Comparison of ENCODE assay signal across 1 cellular context in the genomic region with DNA sequence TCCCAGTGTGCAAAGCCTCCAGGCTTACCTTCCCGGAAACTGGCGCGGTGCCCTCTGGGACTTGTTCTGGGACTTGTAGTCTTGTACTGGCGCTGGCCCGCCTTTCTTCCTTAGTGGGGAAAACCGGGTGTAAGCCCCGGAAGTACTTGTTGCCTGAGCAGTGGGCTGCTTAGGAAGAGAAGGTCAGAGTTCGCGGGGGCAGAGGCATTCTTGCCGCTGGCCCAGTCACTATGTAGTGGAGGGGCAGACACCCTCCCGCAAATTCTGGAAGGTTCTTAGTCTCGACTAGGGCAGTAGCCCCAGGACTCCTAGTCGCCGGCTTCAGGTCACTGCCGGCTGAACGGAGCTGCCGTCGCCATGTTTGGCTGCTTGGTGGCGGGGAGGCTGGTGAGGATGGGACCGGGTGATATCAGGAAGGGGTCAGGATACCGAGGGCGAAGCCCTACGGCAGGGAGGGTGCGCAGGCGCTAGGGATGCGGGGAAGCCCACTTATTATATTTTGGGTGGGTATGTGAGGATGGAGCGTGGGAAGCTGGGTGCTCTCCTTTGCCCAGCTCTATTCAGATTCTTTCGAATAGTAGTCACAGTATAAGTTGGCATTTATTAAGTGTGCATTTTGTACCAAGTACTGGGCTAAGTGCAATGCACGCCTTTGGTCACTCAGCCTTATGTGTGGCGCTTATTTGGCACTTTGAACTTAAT.
A peak's percentile ranks its signal among the peaks of the same experiment; 100 is the strongest.
TF ChIP-seq lines count a peak whose summit lies in the region.

A gene with protein sequence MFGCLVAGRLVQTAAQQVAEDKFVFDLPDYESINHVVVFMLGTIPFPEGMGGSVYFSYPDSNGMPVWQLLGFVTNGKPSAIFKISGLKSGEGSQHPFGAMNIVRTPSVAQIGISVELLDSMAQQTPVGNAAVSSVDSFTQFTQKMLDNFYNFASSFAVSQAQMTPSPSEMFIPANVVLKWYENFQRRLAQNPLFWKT (plus strand): TSS at position 149 of the 702 bp plus-strand sequence. CDS start 209 bp downstream, at position 358.

TF ChIP-seq in K562, 482 proteins besides CTCF, POLR2A, EP300 and RAD21 (continued from another document and continues in another):
- TF ChIP-seq NFIC (IDR thresholded peaks at IDR 0.05) (peak; percentile 52), CC2D1A (IDR thresholded peaks at IDR 0.05) (peak; percentile 74; the same call in 1 of the 2 replicates), ZBTB8A (IDR thresholded peaks at IDR 0.05; ENCODE audit: partially characterized antibody) (peak; percentile 42), POLR2AphosphoS5 (IDR thresholded peaks at IDR 0.05; ENCODE audit: control insufficient read depth, insufficient read depth, low read depth, low read length) (peak; percentile 86), MCM3 (IDR thresholded peaks at IDR 0.05) (no peak), CHD1 (IDR thresholded peaks at IDR 0.05; ENCODE audit: low read length) (peak; percentile 81), ZNF583 (CRISPR knock-in tag; IDR thresholded peaks at IDR 0.05) (peak; percentile 78), NEUROD1 (IDR thresholded peaks at IDR 0.05; ENCODE audit: borderline replicate concordance, low read depth, low read length, partially characterized antibody) (no peak), STAT5A (IDR thresholded peaks at IDR 0.05; ENCODE audit: borderline replicate concordance, low read length) (peak; percentile 14; the same call in 1 of the 2 replicates), MTF1 (CRISPR knock-in tag; IDR thresholded peaks at IDR 0.05; ENCODE audit: borderline replicate concordance) (no peak), SREBF1 (IDR thresholded peaks at IDR 0.05; ENCODE audit: borderline replicate concordance, low read depth, low read length) (no peak), TRIM28 (IDR thresholded peaks at IDR 0.05) (0 out of 2 replicates have a peak, but pooled peaks have one; percentile 54), ZKSCAN8 (CRISPR knock-in tag; IDR thresholded peaks at IDR 0.05) (peak; percentile 60; the same call in 1 of the 2 replicates), VEZF1 (CRISPR knock-in tag; IDR thresholded peaks at IDR 0.05) (peak; percentile 85), HCFC1 (IDR thresholded peaks at IDR 0.05; ENCODE audit: low read depth, low read length) (peak; percentile 100), NFE2L1 (tag; IDR thresholded peaks at IDR 0.05; ENCODE audit: borderline replicate concordance, low read depth) (no peak), SRF (CRISPR knock-in tag; IDR thresholded peaks at IDR 0.05) (peak in 1 of 2 experiments; percentile 92; a peak in 2 of 4 replicates), PRPF4 (IDR thresholded peaks at IDR 0.05; ENCODE audit: insufficient read depth, low read depth, low read length, poor library complexity, severe bottlenecking) (no peak), ZNF165 (CRISPR knock-in tag; IDR thresholded peaks at IDR 0.05; ENCODE audit: borderline replicate concordance) (no peak), ZNF584 (CRISPR knock-in tag; IDR thresholded peaks at IDR 0.05; ENCODE audit: low read depth) (peak; percentile 88), SP1 (CRISPR knock-in tag; IDR thresholded peaks at IDR 0.05) (peak; percentile 86), ARNT (IDR thresholded peaks at IDR 0.05) (peak in 1 of 2 experiments; percentile 51; a peak in 1 of 4 replicates), NFATC3 (IDR thresholded peaks at IDR 0.05) (no peak), TEAD4 (IDR thresholded peaks at IDR 0.05; ENCODE audit: low read length) (0 out of 2 replicates have a peak, but pooled peaks have one; percentile 51), TEAD4 (CRISPR knock-in tag; IDR thresholded peaks at IDR 0.05; ENCODE audit: borderline replicate concordance) (no peak), EGR1 (conservative IDR thresholded peaks at IDR 0.05) (peak; percentile 65), YY1 (IDR thresholded peaks at IDR 0.05; ENCODE audit: borderline replicate concordance in 1 of 3, control insufficient read depth in 1 of 3, extremely low read depth in 1 of 3, insufficient read depth in 3 of 3, insufficient read length in 1 of 3, insufficient replicate concordance in 2 of 3, low read depth in 1 of 3, low read length in 2 of 3) (peak; percentile 66 to 94 (median 90)), TCF7L2 (IDR thresholded peaks at IDR 0.05; ENCODE audit: low read depth, low read length) (no peak), SNIP1 (IDR thresholded peaks at IDR 0.05; ENCODE audit: low read depth) (no peak), PHF20 (IDR thresholded peaks at IDR 0.05; ENCODE audit: partially characterized antibody) (peak; percentile 92), ZBTB40 (IDR thresholded peaks at IDR 0.05) (peak; percentile 99), ZBTB40 (CRISPR knock-in tag; IDR thresholded peaks at IDR 0.05) (no peak), KLF13 (tag; IDR thresholded peaks at IDR 0.05; ENCODE audit: borderline replicate concordance, low read depth) (no peak), BACH1 (tag; IDR thresholded peaks at IDR 0.05) (peak; percentile 83), ZZZ3 (IDR thresholded peaks at IDR 0.05) (0 out of 2 replicates have a peak, but pooled peaks have one; percentile 40), SIN3B (IDR thresholded peaks at IDR 0.05; ENCODE audit: low read depth) (peak; percentile 71), NR2C1 (IDR thresholded peaks at IDR 0.05) (peak; percentile 100), NR2C1 (tag; IDR thresholded peaks at IDR 0.05) (peak; percentile 100), BRD4 (IDR thresholded peaks at IDR 0.05) (peak; percentile 81; the same call in 1 of the 2 replicates), PML (IDR thresholded peaks at IDR 0.05; ENCODE audit: low read length) (peak; percentile 86), ZNF445 (CRISPR knock-in tag; IDR thresholded peaks at IDR 0.05; ENCODE audit: low read depth) (no peak)
- TF ChIP-seq, protein P1, sequence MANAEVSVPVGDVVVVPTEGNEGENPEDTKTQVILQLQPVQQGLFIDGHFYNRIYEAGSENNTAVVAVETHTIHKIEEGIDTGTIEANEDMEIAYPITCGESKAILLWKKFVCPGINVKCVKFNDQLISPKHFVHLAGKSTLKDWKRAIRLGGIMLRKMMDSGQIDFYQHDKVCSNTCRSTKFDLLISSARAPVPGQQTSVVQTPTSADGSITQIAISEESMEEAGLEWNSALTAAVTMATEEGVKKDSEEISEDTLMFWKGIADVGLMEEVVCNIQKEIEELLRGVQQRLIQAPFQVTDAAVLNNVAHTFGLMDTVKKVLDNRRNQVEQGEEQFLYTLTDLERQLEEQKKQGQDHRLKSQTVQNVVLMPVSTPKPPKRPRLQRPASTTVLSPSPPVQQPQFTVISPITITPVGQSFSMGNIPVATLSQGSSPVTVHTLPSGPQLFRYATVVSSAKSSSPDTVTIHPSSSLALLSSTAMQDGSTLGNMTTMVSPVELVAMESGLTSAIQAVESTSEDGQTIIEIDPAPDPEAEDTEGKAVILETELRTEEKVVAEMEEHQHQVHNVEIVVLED (CRISPR knock-in tag; IDR thresholded peaks at IDR 0.05) = peak; percentile 7; the same call in 1 of the 2 replicates
- TF ChIP-seq, protein P2, sequence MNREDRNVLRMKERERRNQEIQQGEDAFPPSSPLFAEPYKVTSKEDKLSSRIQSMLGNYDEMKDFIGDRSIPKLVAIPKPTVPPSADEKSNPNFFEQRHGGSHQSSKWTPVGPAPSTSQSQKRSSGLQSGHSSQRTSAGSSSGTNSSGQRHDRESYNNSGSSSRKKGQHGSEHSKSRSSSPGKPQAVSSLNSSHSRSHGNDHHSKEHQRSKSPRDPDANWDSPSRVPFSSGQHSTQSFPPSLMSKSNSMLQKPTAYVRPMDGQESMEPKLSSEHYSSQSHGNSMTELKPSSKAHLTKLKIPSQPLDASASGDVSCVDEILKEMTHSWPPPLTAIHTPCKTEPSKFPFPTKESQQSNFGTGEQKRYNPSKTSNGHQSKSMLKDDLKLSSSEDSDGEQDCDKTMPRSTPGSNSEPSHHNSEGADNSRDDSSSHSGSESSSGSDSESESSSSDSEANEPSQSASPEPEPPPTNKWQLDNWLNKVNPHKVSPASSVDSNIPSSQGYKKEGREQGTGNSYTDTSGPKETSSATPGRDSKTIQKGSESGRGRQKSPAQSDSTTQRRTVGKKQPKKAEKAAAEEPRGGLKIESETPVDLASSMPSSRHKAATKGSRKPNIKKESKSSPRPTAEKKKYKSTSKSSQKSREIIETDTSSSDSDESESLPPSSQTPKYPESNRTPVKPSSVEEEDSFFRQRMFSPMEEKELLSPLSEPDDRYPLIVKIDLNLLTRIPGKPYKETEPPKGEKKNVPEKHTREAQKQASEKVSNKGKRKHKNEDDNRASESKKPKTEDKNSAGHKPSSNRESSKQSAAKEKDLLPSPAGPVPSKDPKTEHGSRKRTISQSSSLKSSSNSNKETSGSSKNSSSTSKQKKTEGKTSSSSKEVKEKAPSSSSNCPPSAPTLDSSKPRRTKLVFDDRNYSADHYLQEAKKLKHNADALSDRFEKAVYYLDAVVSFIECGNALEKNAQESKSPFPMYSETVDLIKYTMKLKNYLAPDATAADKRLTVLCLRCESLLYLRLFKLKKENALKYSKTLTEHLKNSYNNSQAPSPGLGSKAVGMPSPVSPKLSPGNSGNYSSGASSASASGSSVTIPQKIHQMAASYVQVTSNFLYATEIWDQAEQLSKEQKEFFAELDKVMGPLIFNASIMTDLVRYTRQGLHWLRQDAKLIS (CRISPR knock-in tag; IDR thresholded peaks at IDR 0.05) = 0 out of 2 replicates have a peak, but pooled peaks have one; percentile 48
- TF ChIP-seq, protein P3, sequence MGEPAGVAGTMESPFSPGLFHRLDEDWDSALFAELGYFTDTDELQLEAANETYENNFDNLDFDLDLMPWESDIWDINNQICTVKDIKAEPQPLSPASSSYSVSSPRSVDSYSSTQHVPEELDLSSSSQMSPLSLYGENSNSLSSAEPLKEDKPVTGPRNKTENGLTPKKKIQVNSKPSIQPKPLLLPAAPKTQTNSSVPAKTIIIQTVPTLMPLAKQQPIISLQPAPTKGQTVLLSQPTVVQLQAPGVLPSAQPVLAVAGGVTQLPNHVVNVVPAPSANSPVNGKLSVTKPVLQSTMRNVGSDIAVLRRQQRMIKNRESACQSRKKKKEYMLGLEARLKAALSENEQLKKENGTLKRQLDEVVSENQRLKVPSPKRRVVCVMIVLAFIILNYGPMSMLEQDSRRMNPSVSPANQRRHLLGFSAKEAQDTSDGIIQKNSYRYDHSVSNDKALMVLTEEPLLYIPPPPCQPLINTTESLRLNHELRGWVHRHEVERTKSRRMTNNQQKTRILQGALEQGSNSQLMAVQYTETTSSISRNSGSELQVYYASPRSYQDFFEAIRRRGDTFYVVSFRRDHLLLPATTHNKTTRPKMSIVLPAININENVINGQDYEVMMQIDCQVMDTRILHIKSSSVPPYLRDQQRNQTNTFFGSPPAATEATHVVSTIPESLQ (CRISPR knock-in tag; IDR thresholded peaks at IDR 0.05) = 0 out of 2 replicates have a peak, but pooled peaks have one; percentile 22
